8 cellular contexts compared by ENCODE assay signal in the genomic region with DNA sequence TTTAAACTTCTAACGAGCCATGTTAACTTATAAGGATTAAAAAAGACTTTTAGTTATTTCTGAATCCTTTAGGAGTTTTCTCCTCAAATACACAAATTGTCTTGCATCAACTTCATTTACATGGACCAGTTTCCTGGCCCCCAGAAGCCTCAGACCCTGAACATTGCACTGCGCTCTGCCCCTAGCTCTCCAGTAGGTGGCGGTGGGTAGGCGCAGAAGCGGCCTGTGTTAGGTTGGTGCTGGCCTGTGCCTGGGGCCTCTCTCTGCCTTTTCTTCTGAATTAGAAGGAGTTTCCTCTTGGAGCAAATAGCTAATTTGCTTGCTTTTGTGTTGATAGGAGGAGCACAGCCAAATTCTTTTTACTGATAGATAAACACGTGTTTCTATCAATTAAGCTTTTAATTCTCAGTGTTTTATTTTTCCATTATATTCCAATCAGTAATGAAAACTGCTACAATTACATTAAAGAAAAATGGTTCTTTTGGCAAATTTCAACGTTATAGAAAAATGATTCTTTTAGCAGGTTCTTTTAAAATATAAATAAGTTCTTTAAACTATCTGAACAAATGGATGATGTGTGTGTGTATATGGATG.
DNase-seq lines count a peak whose midpoint lies in the region; ATAC-seq and TF ChIP-seq lines count a peak whose summit lies in the region.

No MANE protein-coding gene starts in this region.

- H3K4me3 ChIP-seq in choroid plexus epithelial cell (ENCODE audit: low read depth, low read length) = no peak overlapping the region

- DNase-seq in NCI-H345 treated with DMSO at 0.1 percent for 48 hours (lab: John Stamatoyannopoulos, UW; ENCODE audit: unreplicated experiment) (peak; percentile 54), choroid plexus epithelial cell (ENCODE audit: low read depth) (peak; percentile 83), left kidney (ENCODE audit: low read depth, low spot score) (peak; percentile 86)
- DNase-seq in activated CD4-positive, alpha-beta T cell treated with anti-CD3 and anti-CD28 coated beads for 1 hour = peak; percentile 13
- DNase-seq in stimulated activated CD4-positive, alpha-beta T cell treated with anti-CD3 and anti-CD28 coated beads, Interleukin-4, amount 100 ng/mL, for 48 hours (ENCODE audit: low read depth in 2 of 2) = peak; percentile 20 to 45

- H3K27ac ChIP-seq in C4-2B = no peak overlapping the region

- ATAC-seq in GM19324 (IDR thresholded peaks at IDR 0.05; ENCODE audit: low FRiP score, unreplicated experiment) (peak; percentile 70), HG03342 (IDR thresholded peaks at IDR 0.05; ENCODE audit: unreplicated experiment) (peak; percentile 93)

- TF ChIP-seq CTCF in C4-2B (conservative IDR thresholded peaks at IDR 0.05) (peak; percentile 95), choroid plexus epithelial cell (conservative IDR thresholded peaks at IDR 0.05; ENCODE audit: low read depth, low read length) (peak; percentile 100)

Comparison
In these comparisons a context has a peak if more than half of its experiments do, and no peak if none do; other contexts are left out.
1. DNase-seq: peak in every context shown above with its lines; median percentile 86 in left kidney; 83 in choroid plexus epithelial cell; 54 in NCI-H345 treated with DMSO at 0.1 percent for 48 hours; 32 in stimulated activated CD4-positive, alpha-beta T cell treated with anti-CD3 and anti-CD28 coated beads, Interleukin-4, amount 100 ng/mL, for 48 hours; 13 in activated CD4-positive, alpha-beta T cell treated with anti-CD3 and anti-CD28 coated beads for 1 hour.